In the genomic region with DNA sequence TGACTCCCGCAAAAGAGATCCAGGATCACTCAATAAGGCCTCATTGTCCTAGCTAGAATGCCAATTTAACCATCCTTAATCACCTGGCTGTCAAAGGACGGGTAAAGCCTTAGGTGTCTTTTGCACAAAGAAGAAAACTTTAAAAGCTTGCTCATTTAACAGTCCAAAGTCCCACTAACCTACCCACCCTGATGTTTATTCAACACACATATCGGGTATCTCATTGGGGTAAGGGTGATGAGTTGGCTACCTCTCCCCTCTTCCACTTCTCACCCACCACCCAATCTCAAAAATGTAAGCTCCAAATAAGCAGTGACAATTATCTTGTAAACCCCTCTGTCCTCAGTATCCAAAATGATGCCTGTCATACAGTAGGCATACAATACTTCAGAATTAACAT, we compare ENCODE assay signal across 15 cellular contexts. TPM values are rescaled to one million over a fixed set of nuclear protein-coding genes. Genes with fewer than 3 reads are reported as not detected.
A peak's percentile ranks its signal among the peaks of the same experiment; 100 is the strongest.
DNase-seq lines count a peak whose midpoint lies in the region; ATAC-seq and TF ChIP-seq lines count a peak whose summit lies in the region.
"Had no signal": no experiment of that assay in that cellular context is flagged by ENCODE, and none has a peak within 500 bp of the region (broad histone marks: within the 10 kb centered on the region; RNA-seq: fewer than 3 reads in every experiment).

No MANE protein-coding gene starts in this region.

- H2AFZ ChIP-seq in Karpas-422 (ENCODE audit: low read length): peak overlapping the region; percentile 99; the same call in 1 of the 2 replicates
- H2AFZ ChIP-seq in osteoblast (ENCODE audit: low read length): no peak overlapping the region

- in situ Hi-C loops in G401 (cut with HindIII; ENCODE audit: low sequenced_read_pairs): no loop called here

- H3K4me2 ChIP-seq in Karpas-422 (ENCODE audit: low read depth, low read length, poor library complexity, severe bottlenecking): peak overlapping the region; percentile 91
- no peak overlapping the region for H3K4me2 ChIP-seq in osteoblast (ENCODE audit: insufficient read depth, low read length)

- H3K27ac ChIP-seq in Karpas-422 (ENCODE audit: low read length) (no peak overlapping the region), osteoblast (ENCODE audit: low read depth, low read length) (no peak overlapping the region), sigmoid colon (peak overlapping the region in 1 of 4 donors; percentile 98)

- peak overlapping the region; percentile 9 for H3K27ac Mint-ChIP-seq in activated T-helper 1 cell treated with anti-CD3 and anti-CD28 coated beads, Interleukin-12 subunit alpha, Interleukin-12 subunit beta, Interleukin-2, Interleukin-4 antibody, amounts not matched to agents 30 ng/mL and 10 ng/mL and 1 ng/mL, durations not matched to agents 14 hours and 24 hours and 36 hours

- ATAC-seq in mucosa of descending colon: no peak

- intact Hi-C loops in activated T-helper 1 cell treated with anti-CD3 and anti-CD28 coated beads, Interleukin-12 subunit alpha, Interleukin-12 subunit beta, Interleukin-2, Interleukin-4 antibody, amounts not matched to agents 30 ng/mL and 10 ng/mL and 1 ng/mL, durations not matched to agents 14 hours and 24 hours and 36 hours (cut with micrococcal nuclease): loop anchor here (1.0 to 10.0 kb wide), 5 partner anchors 9 to 1280 kb away; partner anchors contain the start of genes CEP135, CHIC2, PAICS and PPAT
- intact Hi-C loops in mucosa of descending colon (cut with DNase I, micrococcal nuclease) (loop anchor here (10.0 kb wide), 2 partner anchors 50 to 210 kb away; partner anchors contain the start of gene TMEM165 (in 1 of the 2)), sigmoid colon (cut with DNase I) (loop anchor here (5.0 kb wide), 3 partner anchors 87 to 1562 kb away; partner anchors contain the start of genes EXOC1 and REST)

- H3K4me3 ChIP-seq in Karpas-422 (ENCODE audit: low read length) (no peak overlapping the region), osteoblast (ENCODE audit: insufficient read depth, low read length) (no peak overlapping the region), mucosa of descending colon (no peak overlapping the region), sigmoid colon (no peak overlapping the region)

- H3K9me2 ChIP-seq in Karpas-422 (replicated peaks; ENCODE audit: insufficient read depth, low read length): no peaks in the 10 kb centered on the region

- no peak for TF ChIP-seq POLR2A in sigmoid colon (IDR thresholded peaks at IDR 0.05)

- H3K9me3 ChIP-seq in Karpas-422 (ENCODE audit: low read length) (no peaks in the 10 kb centered on the region), osteoblast (ENCODE audit: low read depth, low read length) (no peaks in the 10 kb centered on the region), mucosa of descending colon (no peaks in the 10 kb centered on the region), sigmoid colon (no peaks in the 10 kb centered on the region)
- H3K9me3 ChIP-seq: BE2C had no signal

- H3K36me3 Mint-ChIP-seq in activated T-helper 1 cell treated with anti-CD3 and anti-CD28 coated beads, Interleukin-12 subunit alpha, Interleukin-12 subunit beta, Interleukin-2, Interleukin-4 antibody, amounts not matched to agents 30 ng/mL and 10 ng/mL and 1 ng/mL, durations not matched to agents 14 hours and 24 hours and 36 hours (ENCODE audit: low read depth): peaks cover 2% of the 10 kb centered on the region
- H3K36me3 Mint-ChIP-seq: CD4-positive, alpha-beta memory T cell had no signal

- no peak overlapping the region for H3K9ac ChIP-seq in Karpas-422 (ENCODE audit: low read length)

- H3K4me3 Mint-ChIP-seq in activated T-helper 1 cell treated with anti-CD3 and anti-CD28 coated beads, Interleukin-12 subunit alpha, Interleukin-12 subunit beta, Interleukin-2, Interleukin-4 antibody, amounts not matched to agents 30 ng/mL and 10 ng/mL and 1 ng/mL, durations not matched to agents 14 hours and 24 hours and 36 hours: no peak overlapping the region

- no peak for TF ChIP-seq EP300 in sigmoid colon (IDR thresholded peaks at IDR 0.05)

- H3K79me2 ChIP-seq in Karpas-422 (ENCODE audit: low read length): peaks cover 5% of the 10 kb centered on the region; the same call in 1 of the 2 replicates
- peaks cover 4% of the 10 kb centered on the region for H3K79me2 ChIP-seq in osteoblast (ENCODE audit: insufficient read depth, low read length)

- H3K27me3 Mint-ChIP-seq in activated T-helper 1 cell treated with anti-CD3 and anti-CD28 coated beads, Interleukin-12 subunit alpha, Interleukin-12 subunit beta, Interleukin-2, Interleukin-4 antibody, amounts not matched to agents 30 ng/mL and 10 ng/mL and 1 ng/mL, durations not matched to agents 14 hours and 24 hours and 36 hours (ENCODE audit: insufficient read depth): no peaks in the 10 kb centered on the region
- H3K27me3 Mint-ChIP-seq: CD4-positive, alpha-beta memory T cell had no signal

- H3K36me3 ChIP-seq in Karpas-422 (ENCODE audit: insufficient read depth, low read length): no peaks in the 10 kb centered on the region
- no peaks in the 10 kb centered on the region for H3K36me3 ChIP-seq in osteoblast (ENCODE audit: insufficient read depth, low read length)
- no peaks in the 10 kb centered on the region for H3K36me3 ChIP-seq in mucosa of descending colon (ENCODE audit: low read depth)
- H3K36me3 ChIP-seq in sigmoid colon: no peaks in the 10 kb centered on the region
- H3K36me3 ChIP-seq: BE2C had no signal

- peak; percentile 5 for DNase-seq in G401 (ENCODE audit: low spot score)
- DNase-seq in Karpas-422: no peak
- no peak for DNase-seq in activated T-helper 1 cell treated with anti-CD3 and anti-CD28 coated beads, Interleukin-12 subunit alpha, Interleukin-12 subunit beta, Interleukin-2, Interleukin-4 antibody, amounts not matched to agents 30 ng/mL and 10 ng/mL and 1 ng/mL, durations not matched to agents 14 hours and 24 hours and 36 hours (ENCODE audit: low spot score)
- peak; percentile 38 for DNase-seq in osteoblast (ENCODE audit: insufficient read length, low spot score, missing footprints)
- DNase-seq in mucosa of descending colon: no peak
- DNase-seq in COLO829 (ENCODE audit: low spot score): no peak
- no peak for DNase-seq in sigmoid colon
- DNase-seq: BE2C; CD4-positive, alpha-beta memory T cell; MV-4-11; NCI-H1417 treated with DMSO at 0.1 percent for 48 hours; NCI-H2029; NCI-H524 treated with DMSO at 0.1 percent for 48 hours; NK-92 treated with Interleukin-12 subunit alpha and Interleukin-12 subunit beta, amount 100 ng/mL, for 24 hours; SHP77 treated with DMSO at 0.1 percent for 48 hours had no signal

- no peaks in the 10 kb centered on the region for H3K27me3 ChIP-seq in Karpas-422 (ENCODE audit: low read length)
- H3K27me3 ChIP-seq in osteoblast (ENCODE audit: insufficient read depth, low read length): peaks cover 3% of the 10 kb centered on the region
- no peaks in the 10 kb centered on the region for H3K27me3 ChIP-seq in sigmoid colon
- H3K27me3 ChIP-seq: BE2C had no signal

- peaks cover 36% of the 10 kb centered on the region for H3K4me1 Mint-ChIP-seq in activated T-helper 1 cell treated with anti-CD3 and anti-CD28 coated beads, Interleukin-12 subunit alpha, Interleukin-12 subunit beta, Interleukin-2, Interleukin-4 antibody, amounts not matched to agents 30 ng/mL and 10 ng/mL and 1 ng/mL, durations not matched to agents 14 hours and 24 hours and 36 hours (ENCODE audit: low read depth)

- TF ChIP-seq CTCF in osteoblast (IDR thresholded peaks at IDR 0.05; ENCODE audit: extremely low read depth, low read depth, low read length) (no peak), mucosa of descending colon (IDR thresholded peaks at IDR 0.05) (no peak), sigmoid colon (IDR thresholded peaks at IDR 0.05) (no peak)

- peaks cover 3% of the 10 kb centered on the region for H3K9me3 Mint-ChIP-seq in activated T-helper 1 cell treated with anti-CD3 and anti-CD28 coated beads, Interleukin-12 subunit alpha, Interleukin-12 subunit beta, Interleukin-2, Interleukin-4 antibody, amounts not matched to agents 30 ng/mL and 10 ng/mL and 1 ng/mL, durations not matched to agents 14 hours and 24 hours and 36 hours
- H3K9me3 Mint-ChIP-seq: CD4-positive, alpha-beta memory T cell had no signal

- 53 to 83% methylated on average over 3 of the region's 3 CpGs for WGBS in sigmoid colon, 2 donors

- H4K20me1 ChIP-seq in Karpas-422 (ENCODE audit: insufficient read depth, low read depth, low read length) (no peaks in the 10 kb centered on the region), osteoblast (ENCODE audit: insufficient read depth, low read length) (no peaks in the 10 kb centered on the region)

- H3K4me1 ChIP-seq in Karpas-422 (ENCODE audit: low read length) (peaks cover 27% of the 10 kb centered on the region), osteoblast (ENCODE audit: insufficient read depth, low read length) (peaks cover 21% of the 10 kb centered on the region), mucosa of descending colon (ENCODE audit: low read depth) (peaks cover 10% of the 10 kb centered on the region), sigmoid colon (peaks cover 0 to 22% (median 15%) of the 10 kb centered on the region in 4 donors)
- H3K4me1 ChIP-seq: BE2C had no signal

RNA-seq across cellular contexts. Expression of gene SRD5A3, which starts 1.0 kb away (rescaled TPM):
- total RNA-seq in G401 (2014; rRNA removed; shearing (Covaris generic)): 7.9 and 13.4 TPM in 2 replicates
- total RNA-seq in Karpas-422 (2014; rRNA removed; shearing (Covaris generic); ENCODE audit: low replicate concordance): 15.6 and 25.7 TPM in 2 replicates
- total RNA-seq in activated T-helper 1 cell treated with anti-CD3 and anti-CD28 coated beads, Interleukin-12 subunit alpha, Interleukin-12 subunit beta, Interleukin-2, Interleukin-4 antibody, amounts not matched to agents 30 ng/mL and 10 ng/mL and 1 ng/mL, durations not matched to agents 14 hours and 24 hours and 36 hours: 32.4 and 33.2 TPM in 2 replicates
- 10.6 and 13.0 TPM in 2 replicates for total RNA-seq in osteoblast
- 10 to 100 TPM in 2 of 3 donors, 1 to 10 TPM in 1; 5.9 to 14.7 (median 14.0) TPM for total RNA-seq in mucosa of descending colon
- total RNA-seq in sigmoid colon: 1 to 10 TPM; 2.2 to 5.4 (median 3.3) TPM
- 1 to 10 TPM; 4.4 to 9.3 (median 4.8) TPM for polyA plus RNA-seq in sigmoid colon

RNA-seq across cellular contexts. Expression of gene TMEM165, which starts 50.7 kb away (rescaled TPM):
- total RNA-seq in G401 (2014; rRNA removed; shearing (Covaris generic)): 87.8 and 127 TPM in 2 replicates
- total RNA-seq in Karpas-422 (2014; rRNA removed; shearing (Covaris generic); ENCODE audit: low replicate concordance): 118 and 165 TPM in 2 replicates
- 110 and 112 TPM in 2 replicates for total RNA-seq in activated T-helper 1 cell treated with anti-CD3 and anti-CD28 coated beads, Interleukin-12 subunit alpha, Interleukin-12 subunit beta, Interleukin-2, Interleukin-4 antibody, amounts not matched to agents 30 ng/mL and 10 ng/mL and 1 ng/mL, durations not matched to agents 14 hours and 24 hours and 36 hours
- total RNA-seq in osteoblast: 151 and 163 TPM in 2 replicates
- total RNA-seq in mucosa of descending colon: 10 to 100 TPM; 56.4 to 85.8 (median 77.6) TPM
- 100 to 1,000 TPM; 144 to 219 (median 165) TPM for total RNA-seq in sigmoid colon
- polyA plus RNA-seq in sigmoid colon: 10 to 100 TPM; 12.9 to 46.5 (median 18.6) TPM

Comparison
In these comparisons a context has a peak if more than half of its experiments do, and no peak if none do; other contexts are left out.
1. DNase-seq: peak in G401 (single experiment) and osteoblast (single experiment); none in Karpas-422 (single experiment), activated T-helper 1 cell treated with anti-CD3 and anti-CD28 coated beads, Interleukin-12 subunit alpha, Interleukin-12 subunit beta, Interleukin-2, Interleukin-4 antibody, amounts not matched to agents 30 ng/mL and 10 ng/mL and 1 ng/mL, durations not matched to agents 14 hours and 24 hours and 36 hours (single experiment), mucosa of descending colon (0 of 3), COLO829 (single experiment) and sigmoid colon (single experiment).